Comparison of ENCODE assay signal across 9 cellular contexts in the genomic region with DNA sequence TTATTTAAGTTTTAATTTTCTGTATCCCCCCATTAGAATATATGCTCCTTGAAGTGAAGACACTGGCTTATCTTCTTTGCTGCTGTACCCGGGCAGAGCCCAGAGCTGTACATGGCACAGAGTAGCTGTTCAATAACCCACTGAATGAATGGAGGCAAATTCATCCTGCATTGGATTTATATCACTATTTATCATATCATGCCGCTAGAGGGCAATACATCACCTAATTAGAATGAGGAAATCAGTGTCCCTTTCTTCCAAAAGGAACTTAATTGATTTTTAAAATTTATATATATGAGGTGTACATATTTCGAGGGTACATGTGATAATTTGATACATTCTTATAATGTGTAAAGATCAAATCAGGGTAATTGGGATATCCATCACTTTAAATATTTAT.
A peak's percentile ranks its signal among the peaks of the same experiment; 100 is the strongest.
DNase-seq lines count a peak whose midpoint lies in the region; ATAC-seq and TF ChIP-seq lines count a peak whose summit lies in the region.
"Had no signal": no experiment of that assay in that cellular context is flagged by ENCODE, and none has a peak within 500 bp of the region (broad histone marks: within the 10 kb centered on the region; RNA-seq: fewer than 3 reads in every experiment).

No MANE protein-coding gene starts in this region.

- TF ChIP-seq CTCF in kidney epithelial cell (IDR thresholded peaks at IDR 0.05; ENCODE audit: insufficient read depth, low read length, poor library complexity, severe bottlenecking), result peak; percentile 38

- CTCF ChIA-PET in activated naive CD4-positive, alpha-beta T cell treated with anti-CD3 and anti-CD28 coated beads for 36 hours (lab: Charles Lee), result interaction anchor here (0.5 to 2.9 kb wide), 45 partner anchors 9 to 1582 kb away, joined by 3 to 15 read pairs (median 4); a partner anchor contains a TSS

- H3K4me3 ChIP-seq in kidney epithelial cell (ENCODE audit: low read depth, low read length), result no peak overlapping the region

- no peak overlapping the region for H3K4me3 Mint-ChIP-seq in activated naive CD4-positive, alpha-beta T cell treated with anti-CD3 and anti-CD28 coated beads for 36 hours

- H3K36me3 ChIP-seq in kidney epithelial cell (ENCODE audit: control insufficient read depth, insufficient read depth, low read length), result no peaks in the 10 kb centered on the region
- H3K36me3 ChIP-seq: BLaER1 had no signal

- no peaks in the 10 kb centered on the region for H3K9me3 Mint-ChIP-seq in activated naive CD4-positive, alpha-beta T cell treated with anti-CD3 and anti-CD28 coated beads for 36 hours

- H3K27me3 Mint-ChIP-seq in activated naive CD4-positive, alpha-beta T cell treated with anti-CD3 and anti-CD28 coated beads for 36 hours (ENCODE audit: low read depth), result no peaks in the 10 kb centered on the region

- H3K27me3 ChIP-seq in kidney epithelial cell (ENCODE audit: control insufficient read depth, insufficient read depth, low read length), result peaks cover 2% of the 10 kb centered on the region
- H3K27me3 ChIP-seq: BLaER1 had no signal

- intact Hi-C loops in activated naive CD4-positive, alpha-beta T cell treated with anti-CD3 and anti-CD28 coated beads for 36 hours (cut with micrococcal nuclease), result loop anchor here (1.0 to 10.0 kb wide), 5 partner anchors 384 to 827 kb away; no protein-coding TSS in a partner anchor

- DNase-seq in NCI-H1417 (lab: John Stamatoyannopoulos, UW), result peak; percentile 26 to 76 (median 72)
- DNase-seq in NCI-H1417 treated with DMSO at 0.1 percent for 48 hours (lab: John Stamatoyannopoulos, UW), result no peak
- DNase-seq in NCI-H2081 treated with DMSO at 0.1 percent for 48 hours (lab: John Stamatoyannopoulos, UW), result peak; percentile 42
- DNase-seq in amniotic epithelial cell (ENCODE audit: low read depth), result peak; percentile 28
- DNase-seq in kidney epithelial cell (ENCODE audit: low read depth), result no peak
- no peak for DNase-seq in stimulated activated CD4-positive, alpha-beta T cell treated with anti-CD3 and anti-CD28 coated beads, Interleukin-4, amount 100 ng/mL, for 4 hours
- DNase-seq in activated naive CD4-positive, alpha-beta T cell treated with anti-CD3 and anti-CD28 coated beads for 36 hours, result no peak

- no peak for ATAC-seq in HG02938 (IDR thresholded peaks at IDR 0.05; ENCODE audit: unreplicated experiment)

- no peak overlapping the region for H3K27ac Mint-ChIP-seq in activated naive CD4-positive, alpha-beta T cell treated with anti-CD3 and anti-CD28 coated beads for 36 hours

- peaks cover 10% of the 10 kb centered on the region for H3K4me1 Mint-ChIP-seq in activated naive CD4-positive, alpha-beta T cell treated with anti-CD3 and anti-CD28 coated beads for 36 hours (ENCODE audit: low read depth)

- no peaks in the 10 kb centered on the region for H3K36me3 Mint-ChIP-seq in activated naive CD4-positive, alpha-beta T cell treated with anti-CD3 and anti-CD28 coated beads for 36 hours (ENCODE audit: low read depth)

Comparison
In these comparisons a context has a peak if more than half of its experiments do, and no peak if none do; other contexts are left out.
1. DNase-seq: peak in NCI-H1417 (3 of 3), NCI-H2081 treated with DMSO at 0.1 percent for 48 hours (single experiment) and amniotic epithelial cell (single experiment); none in NCI-H1417 treated with DMSO at 0.1 percent for 48 hours (single experiment), kidney epithelial cell (single experiment), stimulated activated CD4-positive, alpha-beta T cell treated with anti-CD3 and anti-CD28 coated beads, Interleukin-4, amount 100 ng/mL, for 4 hours (0 of 2) and activated naive CD4-positive, alpha-beta T cell treated with anti-CD3 and anti-CD28 coated beads for 36 hours (single experiment).